Comparison of ENCODE assay signal across 22 cellular contexts in genomic region chr9:124035001-124035650, GRCh38. TPM values are rescaled to one million over a fixed set of nuclear protein-coding genes. Genes with fewer than 3 reads are reported as not detected.
DNase-seq lines count a peak whose midpoint lies in the region; ATAC-seq, FAIRE-seq and TF ChIP-seq lines count a peak whose summit lies in the region.
"Had no signal": no experiment of that assay in that cellular context is flagged by ENCODE, and none has a peak within 500 bp of the region (broad histone marks: within the 10 kb centered on the region; RNA-seq: fewer than 3 reads in every experiment).

No MANE protein-coding gene starts in this region.

- no peak overlapping the region for H2BK5ac ChIP-seq in trophoblast cell (ENCODE audit: low read depth, low read length, poor library complexity)

- FAIRE-seq in HepG2 (lab: Jason Lieb, UNC) = no peak
- FAIRE-seq: GM12878, GM19239, H54 had no signal

- no peak overlapping the region for H4K91ac ChIP-seq in trophoblast cell (ENCODE audit: low read depth, low read length)

- H3K36me3 Mint-ChIP-seq in stimulated activated effector memory CD8-positive, alpha-beta T cell treated with anti-CD3 and anti-CD28 coated beads, Interleukin-12 subunit alpha, Interleukin-12 subunit beta, amount 100 ng/mL, for 72 hours = no peaks in the 10 kb centered on the region
- H3K36me3 Mint-ChIP-seq: CD14-positive monocyte; CD4-positive, alpha-beta memory T cell had no signal

- TF ChIP-seq RAD21 in HepG2 (CRISPR knock-in tag; IDR thresholded peaks at IDR 0.05) = no peak

- H3K4me3 Mint-ChIP-seq in stimulated activated effector memory CD8-positive, alpha-beta T cell treated with anti-CD3 and anti-CD28 coated beads, Interleukin-12 subunit alpha, Interleukin-12 subunit beta, amount 100 ng/mL, for 72 hours = no peak overlapping the region
- H3K4me3 Mint-ChIP-seq: CD4-positive, alpha-beta memory T cell; GM23338 had no signal

- H4K20me1 ChIP-seq in HepG2 (ENCODE audit: insufficient read depth, low read length) = no peaks in the 10 kb centered on the region
- H4K20me1 ChIP-seq: BLaER1 had no signal

- H2BK12ac ChIP-seq in trophoblast cell (ENCODE audit: low read length) = no peak overlapping the region

- TF ChIP-seq POLR2A in HepG2 (IDR thresholded peaks at IDR 0.05; ENCODE audit: insufficient read depth in 1 of 2, low read depth in 2 of 2, low read length in 2 of 2) = no peak

- H3K27me3 ChIP-seq in HepG2 (ENCODE audit: control insufficient read depth in 1 of 2, insufficient read depth in 2 of 2, low read length in 2 of 2) (peaks cover 4 to 73% of the 10 kb centered on the region in 2 experiments; a peak in 4 of 5 replicates), trophoblast cell (ENCODE audit: insufficient read depth, low read length) (peaks cover 11% of the 10 kb centered on the region)

- no peak overlapping the region for H3K14ac ChIP-seq in trophoblast cell (ENCODE audit: low read length)

- POLR2A ChIA-PET in HepG2 (lab: Yijun Ruan, JAX) = no interaction called here

- H3K18ac ChIP-seq in trophoblast cell (ENCODE audit: low read length) = no peak overlapping the region

- H3K4me2 ChIP-seq in HepG2 (ENCODE audit: low read depth, low read length) = no peak overlapping the region
- no peak overlapping the region for H3K4me2 ChIP-seq in trophoblast cell (ENCODE audit: low read length)
- H3K4me2 ChIP-seq: BLaER1, GM23338 had no signal

- no peak for TF ChIP-seq EP300 in HepG2 (IDR thresholded peaks at IDR 0.05; ENCODE audit: low read depth in 2 of 2, low read length in 2 of 2)
- no peak for TF ChIP-seq EP300 in HepG2 (CRISPR knock-in tag; IDR thresholded peaks at IDR 0.05; ENCODE audit: borderline replicate concordance)

- intact Hi-C loops in HepG2 (cut with micrococcal nuclease; ENCODE audit: unreplicated experiment) = no loop called here
- intact Hi-C loops in mucosa of descending colon (cut with DNase I, micrococcal nuclease) = loop anchor here (10.0 kb wide), 1 partner anchor 490 kb away; no protein-coding TSS in a partner anchor

- H3K9me3 Mint-ChIP-seq in stimulated activated effector memory CD8-positive, alpha-beta T cell treated with anti-CD3 and anti-CD28 coated beads, Interleukin-12 subunit alpha, Interleukin-12 subunit beta, amount 100 ng/mL, for 72 hours = no peaks in the 10 kb centered on the region
- H3K9me3 Mint-ChIP-seq: GM23338 had no signal

- H4K8ac ChIP-seq in trophoblast cell (ENCODE audit: low read depth, low read length) = no peak overlapping the region

- TF ChIP-seq CTCF in HepG2 (CRISPR knock-in tag; IDR thresholded peaks at IDR 0.05) (no peak), mucosa of descending colon (IDR thresholded peaks at IDR 0.05) (no peak)

- H3K4me1 ChIP-seq in HepG2 (ENCODE audit: insufficient read depth, low read length) = peaks cover 26% of the 10 kb centered on the region
- no peaks in the 10 kb centered on the region for H3K4me1 ChIP-seq in trophoblast cell (ENCODE audit: control insufficient read depth in 1 of 2, insufficient read depth in 2 of 2, low read length in 2 of 2)
- no peaks in the 10 kb centered on the region for H3K4me1 ChIP-seq in mucosa of descending colon (ENCODE audit: low read depth)

- H3K27ac Mint-ChIP-seq in stimulated activated effector memory CD8-positive, alpha-beta T cell treated with anti-CD3 and anti-CD28 coated beads, Interleukin-12 subunit alpha, Interleukin-12 subunit beta, amount 100 ng/mL, for 72 hours = no peak overlapping the region
- H3K27ac Mint-ChIP-seq: CD14-positive monocyte; CD4-positive, alpha-beta memory T cell; GM23338 had no signal

- H3K79me1 ChIP-seq in trophoblast cell (ENCODE audit: low read length) = no peaks in the 10 kb centered on the region

- H3K36me3 ChIP-seq in HepG2 (replicated peaks in 1 of 2; ENCODE audit: control insufficient read depth in 1 of 2, insufficient read depth in 2 of 2, low read length in 2 of 2) = no peaks in the 10 kb centered on the region
- H3K36me3 ChIP-seq in trophoblast cell (ENCODE audit: control insufficient read depth in 1 of 2, insufficient read depth in 2 of 2, low read length in 2 of 2) = no peaks in the 10 kb centered on the region
- H3K36me3 ChIP-seq in mucosa of descending colon (ENCODE audit: low read depth) = no peaks in the 10 kb centered on the region
- H3K36me3 ChIP-seq: BLaER1 had no signal

- H3K9ac ChIP-seq in HepG2 (ENCODE audit: insufficient read depth, low read depth, low read length) (no peak overlapping the region), trophoblast cell (ENCODE audit: low read length) (no peak overlapping the region)
- H3K9ac ChIP-seq: BLaER1 had no signal

- H2AFZ ChIP-seq in HepG2 (ENCODE audit: low read length) = no peak overlapping the region
- no peak overlapping the region for H2AFZ ChIP-seq in trophoblast cell (ENCODE audit: insufficient read depth, low read length, poor library complexity)
- H2AFZ ChIP-seq: GM23338 had no signal

- no peak overlapping the region for H3K23ac ChIP-seq in trophoblast cell (ENCODE audit: low read length)

- BruUV-seq in HepG2 (replicated peaks; lab: Mats Ljungman, UMichigan) = no TSS peak

- in situ Hi-C loops in HepG2 (cut with HindIII; ENCODE audit: extremely low pct_ligation_motif_present, low pct_unique_long_range_greater_than_20kb) = loop anchor here (5.0 to 25.0 kb wide), 2 partner anchors 493 to 623 kb away; no protein-coding TSS in a partner anchor

- H3K79me2 ChIP-seq in HepG2 (ENCODE audit: insufficient read depth, low read length) = no peaks in the 10 kb centered on the region
- no peaks in the 10 kb centered on the region for H3K79me2 ChIP-seq in trophoblast cell (ENCODE audit: control insufficient read depth, insufficient read depth, low read length, poor library complexity)

- H3K9me3 ChIP-seq in HepG2 (ENCODE audit: low read length) (no peaks in the 10 kb centered on the region), trophoblast cell (ENCODE audit: insufficient read depth, low read depth, low read length) (no peaks in the 10 kb centered on the region), mucosa of descending colon (no peaks in the 10 kb centered on the region)
- H3K9me3 ChIP-seq: BLaER1 had no signal

- CTCF ChIA-PET in HepG2 (lab: Yijun Ruan, JAX; ENCODE audit: low intra/inter-chr PET ratio, low total read pairs) = no interaction called here

- H3K4me1 Mint-ChIP-seq in stimulated activated effector memory CD8-positive, alpha-beta T cell treated with anti-CD3 and anti-CD28 coated beads, Interleukin-12 subunit alpha, Interleukin-12 subunit beta, amount 100 ng/mL, for 72 hours = peaks cover 7% of the 10 kb centered on the region

- H3K4me3 ChIP-seq in HepG2 (replicated peaks in 1 of 3; ENCODE audit: insufficient read depth in 1 of 3, low read depth in 2 of 3, low read length in 3 of 3) = no peak overlapping the region
- no peak overlapping the region for H3K4me3 ChIP-seq in trophoblast cell (ENCODE audit: low read depth, low read length)
- no peak overlapping the region for H3K4me3 ChIP-seq in mucosa of descending colon
- H3K4me3 ChIP-seq: BLaER1, GM12878, GM23338 had no signal

- ATAC-seq in HepG2 (no peak), mucosa of descending colon (no peak), GM19328 (IDR thresholded peaks at IDR 0.05; ENCODE audit: unreplicated experiment) (no peak)
- peak; percentile 4 for ATAC-seq in stimulated activated effector memory CD8-positive, alpha-beta T cell treated with anti-CD3 and anti-CD28 coated beads, Interleukin-12 subunit alpha, Interleukin-12 subunit beta, amount 100 ng/mL, for 72 hours
- ATAC-seq: GM12878, GM23338 had no signal

- H2AK5ac ChIP-seq in trophoblast cell (ENCODE audit: low read length) = no peak overlapping the region

- no peak overlapping the region for H2BK120ac ChIP-seq in trophoblast cell (ENCODE audit: insufficient read depth, low read length, poor library complexity)

- WGBS in HepG2 (ENCODE audit: low lambda C conversion rate) = 3% methylated on average over 4 of the region's 17 CpGs
- WGBS in trophoblast cell (ENCODE audit: extremely low coverage, insufficient coverage, insufficient read length) = no CpG with 5 or more reads among the region's 17 CpGs

- H3K4ac ChIP-seq in trophoblast cell (ENCODE audit: low read depth, low read length) = no peak overlapping the region

- peak; percentile 54 for DNase-seq in activated effector memory CD4-positive, alpha-beta T cell treated with anti-CD3 and anti-CD28 coated beads, Interleukin-2, amount 50 U/mL, for 16 hours
- no peak for DNase-seq in activated effector memory CD4-positive, alpha-beta T cell treated with Interleukin-2 at 50 U/mL for 16 hours
- DNase-seq in HepG2 (ENCODE audit: low spot score) (no peak), trophoblast cell (peak; percentile 84 to 87), mucosa of descending colon (no peak), inferior parietal cortex (ENCODE audit: extremely low spot score) (no peak)
- DNase-seq in stimulated activated effector memory CD8-positive, alpha-beta T cell treated with anti-CD3 and anti-CD28 coated beads, Interleukin-12 subunit alpha, Interleukin-12 subunit beta, amount 100 ng/mL, for 72 hours (ENCODE audit: low spot score in 2 of 2) = no peak
- DNase-seq: 8988T; CD4-positive, alpha-beta memory T cell; DMS153; DMS79 treated with DMSO at 0.1 percent for 48 hours; GF-D8; HCEC 1CT had no signal

- H3K27ac ChIP-seq in HepG2 (ENCODE audit: extremely low read length, insufficient read depth, low read length) (no peak overlapping the region), trophoblast cell (ENCODE audit: low read depth, low read length) (no peak overlapping the region)
- H3K27ac ChIP-seq: BLaER1 had no signal

- no peak overlapping the region for H4K12ac ChIP-seq in trophoblast cell (ENCODE audit: low read depth, low read length)

RNA-seq across cellular contexts. Expression of gene LHX2, which starts 23.6 kb away (rescaled TPM):
- total RNA-seq in HepG2 (2016; rRNA removed; fragmentation: Illumina TruSeq; extraction: Trizol) = not detected in 2 replicates
- not detected in 2 replicates for total RNA-seq in HepG2 (2016; cell fraction: cytosol; rRNA removed; fragmentation: Illumina TruSeq; extraction: Trizol; ENCODE audit: low read depth)
- total RNA-seq in HepG2 (2016; cell fraction: insoluble cytoplasmic fraction; rRNA removed; fragmentation: Illumina TruSeq; extraction: Trizol) = not detected in 2 replicates
- total RNA-seq in HepG2 (2016; cell fraction: membrane; rRNA removed; fragmentation: Illumina TruSeq; extraction: Trizol) = not detected in 2 replicates
- not detected in 2 replicates for total RNA-seq in HepG2 (2016; cell fraction: nucleus; rRNA removed; fragmentation: Illumina TruSeq; extraction: Trizol)
- polyA plus RNA-seq in HepG2 (2011; rRNA removed) = not detected in 2 replicates
- not detected in 2 replicates for polyA plus RNA-seq in HepG2 (2011; cell fraction: cytosol; rRNA removed)
- 0.12 TPM in 1 of 2 replicates, not detected in the other for polyA plus RNA-seq in HepG2 (2011; cell fraction: nucleus; rRNA removed)
- not detected in 2 replicates for polyA plus RNA-seq in HepG2 (2012)
- not detected in 2 replicates for polyA plus RNA-seq in HepG2 (2016; cell fraction: cytosol; fragmentation: Illumina TruSeq; extraction: Trizol; ENCODE audit: low read depth)
- not detected in 2 replicates for polyA plus RNA-seq in HepG2 (2016; cell fraction: insoluble cytoplasmic fraction; fragmentation: Illumina TruSeq; extraction: Trizol; ENCODE audit: low read depth)
- polyA plus RNA-seq in HepG2 (2016; cell fraction: membrane; fragmentation: Illumina TruSeq; extraction: Trizol; ENCODE audit: low read depth) = not detected in 2 replicates
- not detected in 2 replicates for polyA plus RNA-seq in HepG2 (2016; cell fraction: nucleus; fragmentation: Illumina TruSeq; extraction: Trizol; ENCODE audit: insufficient read depth, low read depth)
- polyA minus RNA-seq in HepG2 (2011; rRNA and poly(A)+ RNA removed; ENCODE audit: low replicate concordance) = 16.6 TPM in 1 of 2 replicates, not detected in the other
- polyA minus RNA-seq in HepG2 (2011; cell fraction: cytosol; rRNA and poly(A)+ RNA removed) = 0.44 TPM in 1 of 2 replicates, not detected in the other
- not detected in 2 replicates for polyA minus RNA-seq in HepG2 (2011; cell fraction: nucleus; rRNA and poly(A)+ RNA removed)
- 0.21 and 0.32 TPM in 2 replicates for polyA plus RNA-seq in trophoblast cell (2013)
- not detected for total RNA-seq in mucosa of descending colon
- total RNA-seq: CD4-positive, alpha-beta memory T cell; HT-29 had no signal
- polyA plus RNA-seq: AG04450; CD14-positive monocyte; CD4-positive, alpha-beta memory T cell; GM23338 had no signal

Comparison
In these comparisons a context has a peak if more than half of its experiments do, and no peak if none do; other contexts are left out.
1. DNase-seq: peak in activated effector memory CD4-positive, alpha-beta T cell treated with anti-CD3 and anti-CD28 coated beads, Interleukin-2, amount 50 U/mL, for 16 hours (single experiment) and trophoblast cell (2 of 2); none in activated effector memory CD4-positive, alpha-beta T cell treated with Interleukin-2 at 50 U/mL for 16 hours (single experiment), HepG2 (single experiment), stimulated activated effector memory CD8-positive, alpha-beta T cell treated with anti-CD3 and anti-CD28 coated beads, Interleukin-12 subunit alpha, Interleukin-12 subunit beta, amount 100 ng/mL, for 72 hours (0 of 2), mucosa of descending colon (0 of 3) and inferior parietal cortex (single experiment).